Comparison of ENCODE assay signal across 32 cellular contexts in the genomic region with DNA sequence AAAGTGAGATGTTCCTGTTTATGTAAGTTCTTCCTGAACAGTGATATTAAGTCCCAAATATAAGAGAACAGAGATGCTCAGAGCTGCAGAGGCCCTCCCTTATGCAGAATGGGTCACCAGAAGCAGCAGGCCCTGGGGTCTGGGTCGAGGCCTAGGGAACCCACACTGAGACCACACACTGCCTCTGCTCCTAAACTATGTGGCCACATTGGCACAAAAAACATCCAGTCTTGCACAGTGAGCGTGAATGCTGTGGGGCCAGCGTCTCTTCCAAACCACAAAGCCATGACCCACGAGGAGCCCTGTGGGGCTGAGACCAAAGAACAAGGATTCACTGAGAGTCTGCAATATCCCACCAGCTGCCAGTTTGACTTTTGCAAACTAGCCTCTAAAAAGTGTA. TPM values are rescaled to one million over a fixed set of nuclear protein-coding genes. Genes with fewer than 3 reads are reported as not detected.
DNase-seq lines count a peak whose midpoint lies in the region; ATAC-seq, FAIRE-seq and TF ChIP-seq lines count a peak whose summit lies in the region.
"Had no signal": no experiment of that assay in that cellular context is flagged by ENCODE, and none has a peak within 500 bp of the region (broad histone marks: within the 10 kb centered on the region; RNA-seq: fewer than 3 reads in every experiment).

No MANE protein-coding gene starts in this region.

- no peak for TF ChIP-seq POLR2A in GM12892 (IDR thresholded peaks at IDR 0.05; ENCODE audit: low read depth, low read length)

- no peaks in the 10 kb centered on the region for H3K9me3 Mint-ChIP-seq in activated naive CD8-positive, alpha-beta T cell treated with anti-CD3 and anti-CD28 coated beads, Interleukin-2, amount 10 ng/mL, durations not matched to agents 7 days and 5 days
- H3K9me3 Mint-ChIP-seq in activated naive CD8-positive, alpha-beta T cell treated with anti-CD3 and anti-CD28 coated beads for 36 hours = no peaks in the 10 kb centered on the region
- H3K9me3 Mint-ChIP-seq in activated T-helper 17 cell treated with anti-CD3 and anti-CD28 coated beads, Interleukin-2, amount 50 U/mL, for 72 hours = no peaks in the 10 kb centered on the region
- H3K9me3 Mint-ChIP-seq: activated CD4-positive, alpha-beta T cell treated with anti-CD3 and anti-CD28 coated beads, Interleukin-2, amount 10 ng/mL, durations not matched to agents 24 days and 14 days; mesothelial cell of epicardium; stimulated activated memory B cell treated with anti-CD40 and anti-IgM and Interleukin-4, amounts not matched to agents 10 μg/mL and 1 μg/mL and 100 μg/mL, for 72 hours had no signal

- FAIRE-seq in GM19239 (lab: Jason Lieb, UNC) (no peak), GM12892 (lab: Jason Lieb, UNC) (no peak)
- FAIRE-seq: frontal cortex, islet of Langerhans had no signal

- no peaks in the 10 kb centered on the region for H3K27me3 Mint-ChIP-seq in activated naive CD8-positive, alpha-beta T cell treated with anti-CD3 and anti-CD28 coated beads, Interleukin-2, amount 10 ng/mL, durations not matched to agents 7 days and 5 days
- H3K27me3 Mint-ChIP-seq in activated naive CD8-positive, alpha-beta T cell treated with anti-CD3 and anti-CD28 coated beads for 36 hours = no peaks in the 10 kb centered on the region
- H3K27me3 Mint-ChIP-seq in activated T-helper 17 cell treated with anti-CD3 and anti-CD28 coated beads, Interleukin-2, amount 50 U/mL, for 72 hours = no peaks in the 10 kb centered on the region
- H3K27me3 Mint-ChIP-seq: activated CD4-positive, alpha-beta T cell treated with anti-CD3 and anti-CD28 coated beads, Interleukin-2, amount 10 ng/mL, durations not matched to agents 24 days and 14 days; naive thymus-derived CD8-positive, alpha-beta T cell; stimulated activated memory B cell treated with anti-CD40 and anti-IgM and Interleukin-4, amounts not matched to agents 10 μg/mL and 1 μg/mL and 100 μg/mL, for 72 hours had no signal

- H3K36me3 Mint-ChIP-seq in activated naive CD8-positive, alpha-beta T cell treated with anti-CD3 and anti-CD28 coated beads, Interleukin-2, amount 10 ng/mL, durations not matched to agents 7 days and 5 days = peaks cover 39% of the 10 kb centered on the region
- peaks cover 33% of the 10 kb centered on the region for H3K36me3 Mint-ChIP-seq in activated naive CD8-positive, alpha-beta T cell treated with anti-CD3 and anti-CD28 coated beads for 36 hours
- H3K36me3 Mint-ChIP-seq in activated T-helper 17 cell treated with anti-CD3 and anti-CD28 coated beads, Interleukin-2, amount 50 U/mL, for 72 hours (ENCODE audit: low read depth) = peaks cover 100% of the 10 kb centered on the region

- no peak overlapping the region for H3K4me3 Mint-ChIP-seq in activated naive CD8-positive, alpha-beta T cell treated with anti-CD3 and anti-CD28 coated beads, Interleukin-2, amount 10 ng/mL, durations not matched to agents 7 days and 5 days
- no peak overlapping the region for H3K4me3 Mint-ChIP-seq in activated naive CD8-positive, alpha-beta T cell treated with anti-CD3 and anti-CD28 coated beads for 36 hours
- H3K4me3 Mint-ChIP-seq in activated T-helper 17 cell treated with anti-CD3 and anti-CD28 coated beads, Interleukin-2, amount 50 U/mL, for 72 hours = peak overlapping the region; percentile 50
- H3K4me3 Mint-ChIP-seq: activated CD4-positive, alpha-beta T cell treated with anti-CD3 and anti-CD28 coated beads, Interleukin-2, amount 10 ng/mL, durations not matched to agents 24 days and 14 days; mesothelial cell of epicardium; naive thymus-derived CD8-positive, alpha-beta T cell; stimulated activated memory B cell treated with anti-CD40 and anti-IgM and Interleukin-4, amounts not matched to agents 10 μg/mL and 1 μg/mL and 100 μg/mL, for 72 hours had no signal

- no peak for DNase-seq in activated naive CD8-positive, alpha-beta T cell treated with anti-CD3 and anti-CD28 coated beads, Interleukin-2, amount 10 ng/mL, durations not matched to agents 7 days and 5 days
- no peak for DNase-seq in activated naive CD8-positive, alpha-beta T cell treated with anti-CD3 and anti-CD28 coated beads for 36 hours
- peak; percentile 44 for DNase-seq in fibroblast of gingiva (ENCODE audit: low read depth)
- no peak for DNase-seq in GM19239 (ENCODE audit: insufficient read length, low spot score)
- DNase-seq in glomerular visceral epithelial cell (ENCODE audit: extremely low spot score) = no peak
- no peak for DNase-seq in DMS114 treated with DMSO at 0.1 percent for 48 hours (lab: John Stamatoyannopoulos, UW; ENCODE audit: unreplicated experiment)
- DNase-seq in GM12892 (ENCODE audit: insufficient read length) = no peak
- DNase-seq: ACHN; activated CD4-positive, alpha-beta T cell treated with anti-CD3 and anti-CD28 coated beads, Interleukin-2, amount 10 ng/mL, durations not matched to agents 24 days and 14 days; amniotic stem cell; hippocampal formation; left ventricle myocardium superior; naive thymus-derived CD8-positive, alpha-beta T cell; NCI-H1092; NCI-H1930; NCI-H69; RPMI8226; SK-N-SH; uterus had no signal

- peak overlapping the region; percentile 16 for H3K27ac Mint-ChIP-seq in activated naive CD8-positive, alpha-beta T cell treated with anti-CD3 and anti-CD28 coated beads, Interleukin-2, amount 10 ng/mL, durations not matched to agents 7 days and 5 days
- H3K27ac Mint-ChIP-seq in activated naive CD8-positive, alpha-beta T cell treated with anti-CD3 and anti-CD28 coated beads for 36 hours = no peak overlapping the region
- no peak overlapping the region for H3K27ac Mint-ChIP-seq in activated T-helper 17 cell treated with anti-CD3 and anti-CD28 coated beads, Interleukin-2, amount 50 U/mL, for 72 hours
- H3K27ac Mint-ChIP-seq: activated CD4-positive, alpha-beta T cell treated with anti-CD3 and anti-CD28 coated beads, Interleukin-2, amount 10 ng/mL, durations not matched to agents 24 days and 14 days; mesothelial cell of epicardium; stimulated activated memory B cell treated with anti-CD40 and anti-IgM and Interleukin-4, amounts not matched to agents 10 μg/mL and 1 μg/mL and 100 μg/mL, for 72 hours had no signal

- no peak for ATAC-seq in activated naive CD8-positive, alpha-beta T cell treated with anti-CD3 and anti-CD28 coated beads, Interleukin-2, amount 10 ng/mL, durations not matched to agents 7 days and 5 days (ENCODE audit: low read depth)
- ATAC-seq in activated T-helper 17 cell treated with anti-CD3 and anti-CD28 coated beads, Interleukin-2, amount 50 U/mL, for 72 hours (replicated peaks) = no peak
- ATAC-seq: left ventricle myocardium superior; naive thymus-derived CD8-positive, alpha-beta T cell; stimulated activated memory B cell treated with anti-CD40 and anti-IgM and Interleukin-4, amounts not matched to agents 10 μg/mL and 1 μg/mL and 100 μg/mL, for 72 hours had no signal

- peaks cover 35% of the 10 kb centered on the region for H3K4me1 Mint-ChIP-seq in activated naive CD8-positive, alpha-beta T cell treated with anti-CD3 and anti-CD28 coated beads, Interleukin-2, amount 10 ng/mL, durations not matched to agents 7 days and 5 days
- H3K4me1 Mint-ChIP-seq in activated naive CD8-positive, alpha-beta T cell treated with anti-CD3 and anti-CD28 coated beads for 36 hours = peaks cover 16% of the 10 kb centered on the region
- peaks cover 16% of the 10 kb centered on the region for H3K4me1 Mint-ChIP-seq in activated T-helper 17 cell treated with anti-CD3 and anti-CD28 coated beads, Interleukin-2, amount 50 U/mL, for 72 hours
- H3K4me1 Mint-ChIP-seq: mesothelial cell of epicardium had no signal

- POLR2A ChIA-PET in activated naive CD8-positive, alpha-beta T cell treated with anti-CD3 and anti-CD28 coated beads, Interleukin-2, amount 10 ng/mL, durations not matched to agents 7 days and 5 days (lab: Charles Lee) = no interaction called here

RNA-seq across cellular contexts. Expression of gene PROZ, which starts 23.6 kb away (rescaled TPM):
- total RNA-seq in activated naive CD8-positive, alpha-beta T cell treated with anti-CD3 and anti-CD28 coated beads, Interleukin-2, amount 10 ng/mL, durations not matched to agents 7 days and 5 days = not detected
- total RNA-seq in activated naive CD8-positive, alpha-beta T cell treated with anti-CD3 and anti-CD28 coated beads for 36 hours = under 1 TPM in 1 of 2 experiments, not detected in 1; 0.14 TPM
- 1 to 10 TPM in 1 of 2 donors, under 1 TPM in 1; 0.39 to 4.3 TPM for total RNA-seq in activated T-helper 17 cell treated with anti-CD3 and anti-CD28 coated beads, Interleukin-2, amount 50 U/mL, for 72 hours
- polyA plus RNA-seq in GM12892 (2012; ENCODE audit: missing spikeins) = not detected
- total RNA-seq: activated CD4-positive, alpha-beta T cell treated with anti-CD3 and anti-CD28 coated beads, Interleukin-2, amount 10 ng/mL, durations not matched to agents 24 days and 14 days; epithelial cell of proximal tubule; frontal cortex; H4; left ventricle myocardium superior; mesothelial cell of epicardium; naive thymus-derived CD8-positive, alpha-beta T cell; omental fat pad; renal cortical epithelial cell; smooth muscle cell; suprapubic skin; uterus had no signal
- polyA plus RNA-seq: BJ; naive thymus-derived CD8-positive, alpha-beta T cell; SK-N-SH; smooth muscle cell had no signal

RNA-seq across cellular contexts. Expression of gene PCID2, which starts 26.4 kb away (rescaled TPM):
- total RNA-seq in activated naive CD8-positive, alpha-beta T cell treated with anti-CD3 and anti-CD28 coated beads, Interleukin-2, amount 10 ng/mL, durations not matched to agents 7 days and 5 days = 10 to 100 TPM; 59.3 to 60.8 TPM
- 10 to 100 TPM; 65.6 TPM for total RNA-seq in activated naive CD8-positive, alpha-beta T cell treated with anti-CD3 and anti-CD28 coated beads for 36 hours
- 100 to 1,000 TPM in 1 of 2 donors, 10 to 100 TPM in 1; 56.5 to 135 TPM for total RNA-seq in activated T-helper 17 cell treated with anti-CD3 and anti-CD28 coated beads, Interleukin-2, amount 50 U/mL, for 72 hours
- polyA plus RNA-seq in GM12892 (2012; ENCODE audit: missing spikeins) = 50.8 TPM

RNA-seq across cellular contexts. Expression of gene CUL4A, which starts 27.4 kb away (rescaled TPM):
- 10 to 100 TPM; 66.0 to 66.3 TPM for total RNA-seq in activated naive CD8-positive, alpha-beta T cell treated with anti-CD3 and anti-CD28 coated beads, Interleukin-2, amount 10 ng/mL, durations not matched to agents 7 days and 5 days
- total RNA-seq in activated naive CD8-positive, alpha-beta T cell treated with anti-CD3 and anti-CD28 coated beads for 36 hours = 10 to 100 TPM; 87.7 to 88.9 TPM
- total RNA-seq in activated T-helper 17 cell treated with anti-CD3 and anti-CD28 coated beads, Interleukin-2, amount 50 U/mL, for 72 hours = 100 to 1,000 TPM in 1 of 2 donors, 10 to 100 TPM in 1; 98.9 to 100 TPM
- 41.4 TPM for polyA plus RNA-seq in GM12892 (2012; ENCODE audit: missing spikeins)

RNA-seq across cellular contexts. Expression of gene F10, which starts 59.4 kb away (rescaled TPM):
- total RNA-seq in activated naive CD8-positive, alpha-beta T cell treated with anti-CD3 and anti-CD28 coated beads, Interleukin-2, amount 10 ng/mL, durations not matched to agents 7 days and 5 days = not detected
- not detected for total RNA-seq in activated naive CD8-positive, alpha-beta T cell treated with anti-CD3 and anti-CD28 coated beads for 36 hours
- 1 to 10 TPM in 1 of 2 donors, not detected in 1; 1.0 TPM for total RNA-seq in activated T-helper 17 cell treated with anti-CD3 and anti-CD28 coated beads, Interleukin-2, amount 50 U/mL, for 72 hours
- polyA plus RNA-seq in GM12892 (2012; ENCODE audit: missing spikeins) = not detected
- total RNA-seq: activated CD4-positive, alpha-beta T cell treated with anti-CD3 and anti-CD28 coated beads, Interleukin-2, amount 10 ng/mL, durations not matched to agents 24 days and 14 days; H4; naive thymus-derived CD8-positive, alpha-beta T cell; T-helper 2 cell treated with Interferon-gamma antibody and Interleukin-4, amounts not matched to agents 100 ng/mL and 5 ng/mL, for 36 hours had no signal
- polyA plus RNA-seq: naive thymus-derived CD8-positive, alpha-beta T cell had no signal
